In the genomic region with DNA sequence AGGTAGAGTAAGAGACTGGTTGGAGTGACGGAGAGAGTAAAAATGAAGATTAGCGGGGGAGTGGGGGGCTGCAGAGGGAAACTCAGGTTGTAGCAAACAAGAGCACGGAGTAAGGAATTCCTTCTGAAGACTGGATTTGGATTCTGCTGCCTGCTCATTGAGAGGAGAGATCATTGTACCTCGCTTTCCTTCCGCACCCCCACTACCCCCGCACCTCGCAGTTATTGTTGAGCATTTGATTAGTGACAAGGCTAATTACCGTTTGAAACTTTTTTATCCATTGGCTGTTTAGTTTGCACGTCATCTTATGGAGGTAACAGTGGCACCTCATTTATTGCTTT, we compare ENCODE assay signal across 8 cellular contexts. TPM values are rescaled to one million over a fixed set of nuclear protein-coding genes. Genes with fewer than 3 reads are reported as not detected.
A peak's percentile ranks its signal among the peaks of the same experiment; 100 is the strongest.
DNase-seq lines count a peak whose midpoint lies in the region; ATAC-seq and TF ChIP-seq lines count a peak whose summit lies in the region.

No MANE protein-coding gene starts in this region.

- BruUV-seq in Panc1 (replicated peaks; lab: Mats Ljungman, UMichigan) = TSS peak; percentile 97

- POLR2A ChIA-PET in Panc1 (lab: Charles Lee) = no interaction called here

- CTCF ChIA-PET in Panc1 (lab: Charles Lee) = no interaction called here

- 0 to 1% (median 0%) methylated on average over 9 of the region's 9 CpGs for WGBS in ovary, 3 donors

- in situ Hi-C loops in Panc1 (cut with HindIII; ENCODE audit: low pct_unique_long_range_greater_than_20kb, low sequenced_read_pairs) = no loop called here

- no peak for ATAC-seq in Panc1
- ATAC-seq in GM18517 (IDR thresholded peaks at IDR 0.05; ENCODE audit: unreplicated experiment) = no peak
- no peak for ATAC-seq in GM18858 (IDR thresholded peaks at IDR 0.05; ENCODE audit: unreplicated experiment)

- no peak for TF ChIP-seq EP300 in ovary (IDR thresholded peaks at IDR 0.05)

- no peak for TF ChIP-seq POLR2A in ovary (IDR thresholded peaks at IDR 0.05)

- peaks cover 29% of the 10 kb centered on the region for H3K36me3 ChIP-seq in Panc1 (ENCODE audit: control insufficient read depth, insufficient read depth, low read length)
- H3K36me3 ChIP-seq in ovary = no peaks in the 10 kb centered on the region

- intact Hi-C loops in Panc1 (cut with micrococcal nuclease; ENCODE audit: unreplicated experiment) = no loop called here
- intact Hi-C loops in ovary (cut with DNase I) = no loop called here

- H3K4me1 ChIP-seq in Panc1 (ENCODE audit: control insufficient read depth, insufficient read depth, low read length) (peaks cover 6% of the 10 kb centered on the region; the same call in 1 of the 2 replicates), ovary (ENCODE audit: insufficient read depth) (peaks cover 5% of the 10 kb centered on the region)

- H3K4me3 ChIP-seq in GM12865 (ENCODE audit: low read depth, low read length) = peak overlapping the region; percentile 85
- H3K4me3 ChIP-seq in Panc1 (ENCODE audit: low read depth in 2 of 2, low read length in 2 of 2) = peak overlapping the region; percentile 76 to 97
- H3K4me3 ChIP-seq in ovary = peak overlapping the region; percentile 75

- H3K27me3 ChIP-seq in Panc1 (ENCODE audit: control insufficient read depth, insufficient read depth, low read length) (no peaks in the 10 kb centered on the region), ovary (no peaks in the 10 kb centered on the region)

- no peak for TF ChIP-seq CTCF in GM12865 (IDR thresholded peaks at IDR 0.05; ENCODE audit: insufficient read depth, low read depth, low read length, missing control alignments)
- TF ChIP-seq CTCF in Panc1 (IDR thresholded peaks at IDR 0.05) = no peak
- TF ChIP-seq CTCF in ovary (IDR thresholded peaks at IDR 0.05) = no peak

- DNase-seq in GM12865 (ENCODE audit: low read depth) = no peak
- no peak for DNase-seq in Panc1 (ENCODE audit: low read depth, low spot score)
- no peak for DNase-seq in epithelial cell of prostate (ENCODE audit: low read depth, low spot score)
- DNase-seq in ovary = no peak
- DNase-seq in stimulated activated CD4-positive, alpha-beta T cell treated with anti-CD3 and anti-CD28 coated beads, Interleukin-4, amount 100 ng/mL, for 1 hour = no peak
- DNase-seq in NCI-H2107 (lab: John Stamatoyannopoulos, UW) = no peak

- H3K9me3 ChIP-seq in Panc1 (ENCODE audit: control insufficient read depth, insufficient read depth, low read depth, low read length) (no peaks in the 10 kb centered on the region), ovary (no peaks in the 10 kb centered on the region)

- H3K27ac ChIP-seq in Panc1 (ENCODE audit: low read length) (peak overlapping the region; percentile 99), epithelial cell of prostate (peak overlapping the region; percentile 82), ovary (peak overlapping the region; percentile 16 to 79)

RNA-seq across cellular contexts. Expression of gene PRPF3, which starts 0.5 kb away (rescaled TPM):
- total RNA-seq in Panc1 (2021; ENCODE audit: unreplicated experiment) (122 TPM), ovary (10 to 100 TPM; 34.6 to 86.0 (median 66.9) TPM)
- polyA plus RNA-seq in Panc1 (2012; ENCODE audit: insufficient read length) = 82.7 TPM
- 10 to 100 TPM; 50.5 to 68.6 TPM for polyA plus RNA-seq in ovary

RNA-seq across cellular contexts. Expression of gene MRPS21, which starts 28.1 kb away (rescaled TPM):
- total RNA-seq in Panc1 (2021; ENCODE audit: unreplicated experiment) (68.2 TPM), ovary (10 to 100 TPM; 42.2 to 74.7 (median 63.1) TPM)
- polyA plus RNA-seq in Panc1 (2012; ENCODE audit: insufficient read length) = 48.4 TPM
- 10 to 100 TPM; 80.1 to 85.4 TPM for polyA plus RNA-seq in ovary

RNA-seq across cellular contexts. Expression of gene CIART, which starts 39.4 kb away (rescaled TPM):
- total RNA-seq in Panc1 (2021; ENCODE audit: unreplicated experiment) (3.4 TPM), ovary (10 to 100 TPM in 3 of 7 donors, 1 to 10 TPM in 4; 3.6 to 22.5 (median 7.7) TPM)
- polyA plus RNA-seq in Panc1 (2012; ENCODE audit: insufficient read length) = 4.9 TPM
- polyA plus RNA-seq in ovary = 10 to 100 TPM; 10.8 to 12.7 TPM

RNA-seq across cellular contexts. Expression of gene RPRD2, which starts 42.2 kb away (rescaled TPM):
- total RNA-seq in Panc1 (2021; ENCODE audit: unreplicated experiment) (28.3 TPM), ovary (10 to 100 TPM; 18.2 to 55.6 (median 43.9) TPM)
- polyA plus RNA-seq in Panc1 (2012; ENCODE audit: insufficient read length) = 15.4 TPM
- polyA plus RNA-seq in ovary = 10 to 100 TPM; 20.3 to 53.2 TPM

RNA-seq across cellular contexts. Expression of gene C1orf54, which starts 49.2 kb away (rescaled TPM):
- total RNA-seq in Panc1 (2021; ENCODE audit: unreplicated experiment) (0.39 TPM), ovary (10 to 100 TPM in 1 of 7 donors, 1 to 10 TPM in 6; 2.0 to 20.9 (median 4.4) TPM)
- 1.1 TPM for polyA plus RNA-seq in Panc1 (2012; ENCODE audit: insufficient read length)
- polyA plus RNA-seq in ovary = 10 to 100 TPM in 1 of 2 donors, 1 to 10 TPM in 1; 8.4 to 34.8 TPM

Comparison
In these comparisons a context has a peak if more than half of its experiments do, and no peak if none do; other contexts are left out.
1. H3K27ac ChIP-seq: peak in every context shown above with its lines; median percentile 99 in Panc1; 82 in epithelial cell of prostate; 48 in ovary.